In the genomic region with DNA sequence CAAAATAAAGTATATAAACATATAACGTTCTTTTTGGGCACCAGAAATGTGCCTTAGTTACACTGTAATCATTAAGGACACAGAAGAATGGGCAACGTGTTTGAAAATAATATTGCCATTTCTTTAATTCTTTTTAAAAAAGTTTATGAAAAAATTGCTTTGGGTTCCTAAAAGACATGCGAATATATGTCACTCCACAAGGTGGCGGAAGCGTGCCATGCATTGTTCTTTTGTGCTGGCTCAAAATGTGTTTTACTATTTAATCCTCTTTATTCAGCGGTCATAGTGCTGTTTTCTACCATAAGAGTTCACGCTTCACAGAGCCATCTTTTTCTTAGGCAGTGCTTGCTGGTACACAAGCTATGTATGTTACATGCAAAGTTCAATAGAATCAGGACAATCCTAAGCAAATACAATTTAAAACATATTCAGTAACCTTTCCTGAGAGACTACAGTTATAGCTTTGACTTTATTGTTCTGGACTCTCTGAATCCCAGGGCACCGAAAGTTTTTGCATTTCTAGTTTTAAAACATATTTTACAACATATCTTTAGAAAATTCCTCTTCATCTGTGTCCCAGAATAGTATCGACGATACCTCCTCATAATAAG, we compare ENCODE assay signal across 8 cellular contexts.
DNase-seq lines count a peak whose midpoint lies in the region; ATAC-seq and TF ChIP-seq lines count a peak whose summit lies in the region.

No MANE protein-coding gene starts in this region.

- H3K9ac ChIP-seq in liver (ENCODE audit: low read depth in 1 of 2, low read length in 2 of 2): peak overlapping the region in 1 of 2 donors; percentile 31

- H3K4me3 ChIP-seq in liver (ENCODE audit: low read depth in 1 of 3, low read length in 3 of 3): no peak overlapping the region

- H3K9me3 Mint-ChIP-seq in WTC11 (no peaks in the 10 kb centered on the region), chondrocyte (ENCODE audit: low read depth) (no peaks in the 10 kb centered on the region)

- H3K27me3 Mint-ChIP-seq in WTC11 (ENCODE audit: low read depth): no peaks in the 10 kb centered on the region
- H3K27me3 Mint-ChIP-seq in chondrocyte (ENCODE audit: low read depth): no peaks in the 10 kb centered on the region

- no peak overlapping the region for H3K27ac Mint-ChIP-seq in WTC11
- no peak overlapping the region for H3K27ac Mint-ChIP-seq in chondrocyte (ENCODE audit: unreplicated experiment)

- peak; percentile 69 for TF ChIP-seq CTCF in WTC11 (IDR thresholded peaks at IDR 0.05)
- peak; percentile 97 for TF ChIP-seq CTCF in chondrocyte (IDR thresholded peaks at IDR 0.05)
- TF ChIP-seq CTCF in liver (IDR thresholded peaks at IDR 0.05; ENCODE audit: low read depth, low read length, missing input control): peak; percentile 76

- no peak overlapping the region for H3K4me3 Mint-ChIP-seq in WTC11
- no peak overlapping the region for H3K4me3 Mint-ChIP-seq in chondrocyte (ENCODE audit: unreplicated experiment)

- DNase-seq in NOMO-1 (lab: John Stamatoyannopoulos, UW; ENCODE audit: unreplicated experiment in 2 of 2) (peak; percentile 1 to 3), NOMO-1 treated with dmso at 0.1 percent for 144 hours (lab: John Stamatoyannopoulos, UW; ENCODE audit: unreplicated experiment) (no peak), NCI-H2107 (lab: John Stamatoyannopoulos, UW) (peak; percentile 47), WTC11 (ENCODE audit: low spot score) (peak; percentile 56), chondrocyte (ENCODE audit: low spot score) (no peak)
- DNase-seq in stimulated activated CD8-positive, alpha-beta memory T cell treated with anti-CD3 and anti-CD28 coated beads, Interleukin-12 subunit alpha, Interleukin-12 subunit beta, amount 100 ng/mL, for 1 hour (ENCODE audit: low read depth): peak; percentile 45

- H3K27me3 ChIP-seq in liver (ENCODE audit: control insufficient read depth in 4 of 4, insufficient read depth in 4 of 4, low read length in 3 of 4): no peaks in the 10 kb centered on the region

- peaks cover 0 to 3% (median 1%) of the 10 kb centered on the region in 4 donors for H3K4me1 ChIP-seq in liver (ENCODE audit: control insufficient read depth in 4 of 4, insufficient read depth in 4 of 4, low read length in 3 of 4)

- H3K36me3 ChIP-seq in liver (ENCODE audit: control insufficient read depth in 4 of 4, insufficient read depth in 3 of 4, low read depth in 1 of 4, low read length in 3 of 4): no peaks in the 10 kb centered on the region

- ATAC-seq in HG02798 (IDR thresholded peaks at IDR 0.05; ENCODE audit: poor library complexity, unreplicated experiment) (peak; percentile 74), WTC11 (peak; percentile 38; the same call in 1 of the 2 replicates)

- peak; percentile 91 to 93 for TF ChIP-seq RAD21 in liver (IDR thresholded peaks at IDR 0.05)

- H3K36me3 Mint-ChIP-seq in WTC11 (no peaks in the 10 kb centered on the region), chondrocyte (ENCODE audit: low read depth) (no peaks in the 10 kb centered on the region)

- H3K4me1 Mint-ChIP-seq in WTC11: peaks cover 5% of the 10 kb centered on the region
- H3K4me1 Mint-ChIP-seq in chondrocyte (ENCODE audit: low read depth): peaks cover 9% of the 10 kb centered on the region

- WGBS in liver: 24% methylated on average over 10 of the region's 10 CpGs

- no peak overlapping the region for H3K27ac ChIP-seq in liver (ENCODE audit: low read depth in 1 of 2, low read length in 2 of 2)

- POLR2A ChIA-PET in WTC11 (lab: Charles Lee): no interaction called here

- CTCF ChIA-PET in WTC11 (lab: Charles Lee): interaction anchor here (1.0 to 1.1 kb wide), 3 partner anchors 10 to 205 kb away, joined by 4 to 5 read pairs (median 4); no protein-coding TSS in a partner anchor

- no peaks in the 10 kb centered on the region for H3K9me3 ChIP-seq in liver (ENCODE audit: control insufficient read depth in 4 of 4, low read length in 3 of 4)

TF ChIP-seq in WTC11, 78 proteins besides CTCF, POLR2A, EP300 and RAD21 (continues in another document):
- TF ChIP-seq SMAD3 (CRISPR knock-in tag; IDR thresholded peaks at IDR 0.05; ENCODE audit: borderline replicate concordance) (no peak), ETV6 (CRISPR knock-in tag; IDR thresholded peaks at IDR 0.05) (no peak), RELA (CRISPR knock-in tag; IDR thresholded peaks at IDR 0.05; ENCODE audit: borderline replicate concordance) (no peak), TP53 (CRISPR knock-in tag; IDR thresholded peaks at IDR 0.05) (no peak), GRHL2 (CRISPR knock-in tag; IDR thresholded peaks at IDR 0.05; ENCODE audit: insufficient replicate concordance, severe bottlenecking) (no peak), FOXK1 (CRISPR knock-in tag; IDR thresholded peaks at IDR 0.05) (no peak), HMGA2 (CRISPR knock-in tag; IDR thresholded peaks at IDR 0.05) (no peak), IRF2 (CRISPR knock-in tag; IDR thresholded peaks at IDR 0.05; ENCODE audit: borderline replicate concordance, low read depth) (no peak), TCF7 (CRISPR knock-in tag; IDR thresholded peaks at IDR 0.05; ENCODE audit: low read depth) (no peak), SP1 (CRISPR knock-in tag; conservative IDR thresholded peaks at IDR 0.05) (no peak), ZNF396 (CRISPR knock-in tag; IDR thresholded peaks at IDR 0.05; ENCODE audit: borderline replicate concordance) (no peak), CBFB (CRISPR knock-in tag; IDR thresholded peaks at IDR 0.05; ENCODE audit: low read depth) (no peak), ZNF423 (CRISPR knock-in tag; IDR thresholded peaks at IDR 0.05) (no peak)
- TF ChIP-seq, protein P1, sequence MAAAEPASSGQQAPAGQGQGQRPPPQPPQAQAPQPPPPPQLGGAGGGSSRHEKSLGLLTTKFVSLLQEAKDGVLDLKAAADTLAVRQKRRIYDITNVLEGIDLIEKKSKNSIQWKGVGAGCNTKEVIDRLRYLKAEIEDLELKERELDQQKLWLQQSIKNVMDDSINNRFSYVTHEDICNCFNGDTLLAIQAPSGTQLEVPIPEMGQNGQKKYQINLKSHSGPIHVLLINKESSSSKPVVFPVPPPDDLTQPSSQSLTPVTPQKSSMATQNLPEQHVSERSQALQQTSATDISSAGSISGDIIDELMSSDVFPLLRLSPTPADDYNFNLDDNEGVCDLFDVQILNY (CRISPR knock-in tag; IDR thresholded peaks at IDR 0.05): no peak
- TF ChIP-seq, protein P2, sequence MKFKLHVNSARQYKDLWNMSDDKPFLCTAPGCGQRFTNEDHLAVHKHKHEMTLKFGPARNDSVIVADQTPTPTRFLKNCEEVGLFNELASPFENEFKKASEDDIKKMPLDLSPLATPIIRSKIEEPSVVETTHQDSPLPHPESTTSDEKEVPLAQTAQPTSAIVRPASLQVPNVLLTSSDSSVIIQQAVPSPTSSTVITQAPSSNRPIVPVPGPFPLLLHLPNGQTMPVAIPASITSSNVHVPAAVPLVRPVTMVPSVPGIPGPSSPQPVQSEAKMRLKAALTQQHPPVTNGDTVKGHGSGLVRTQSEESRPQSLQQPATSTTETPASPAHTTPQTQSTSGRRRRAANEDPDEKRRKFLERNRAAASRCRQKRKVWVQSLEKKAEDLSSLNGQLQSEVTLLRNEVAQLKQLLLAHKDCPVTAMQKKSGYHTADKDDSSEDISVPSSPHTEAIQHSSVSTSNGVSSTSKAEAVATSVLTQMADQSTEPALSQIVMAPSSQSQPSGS (CRISPR knock-in tag; IDR thresholded peaks at IDR 0.05; ENCODE audit: borderline replicate concordance, low read depth): no peak

TF ChIP-seq in liver, 16 proteins besides CTCF, POLR2A, EP300 and RAD21:
- TF ChIP-seq, protein P3, sequence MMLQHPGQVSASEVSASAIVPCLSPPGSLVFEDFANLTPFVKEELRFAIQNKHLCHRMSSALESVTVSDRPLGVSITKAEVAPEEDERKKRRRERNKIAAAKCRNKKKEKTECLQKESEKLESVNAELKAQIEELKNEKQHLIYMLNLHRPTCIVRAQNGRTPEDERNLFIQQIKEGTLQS (IDR thresholded peaks at IDR 0.05): no peak
- TF ChIP-seq EGR1 (IDR thresholded peaks at IDR 0.05; ENCODE audit: low read depth in 2 of 2) (no peak), GABPA (IDR thresholded peaks at IDR 0.05 in 1 of 2, conservative IDR thresholded peaks at IDR 0.05 in 1 of 2) (no peak), SP1 (IDR thresholded peaks at IDR 0.05) (no peak), RXRA (IDR thresholded peaks at IDR 0.05) (no peak), NR2F2 (IDR thresholded peaks at IDR 0.05) (no peak), TAF1 (conservative IDR thresholded peaks at IDR 0.05) (no peak), HNF4G (IDR thresholded peaks at IDR 0.05) (no peak), JUND (IDR thresholded peaks at IDR 0.05) (no peak)
- TF ChIP-seq, protein P4, sequence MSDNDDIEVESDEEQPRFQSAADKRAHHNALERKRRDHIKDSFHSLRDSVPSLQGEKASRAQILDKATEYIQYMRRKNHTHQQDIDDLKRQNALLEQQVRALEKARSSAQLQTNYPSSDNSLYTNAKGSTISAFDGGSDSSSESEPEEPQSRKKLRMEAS (IDR thresholded peaks at IDR 0.05): no peak
- TF ChIP-seq, protein P5, sequence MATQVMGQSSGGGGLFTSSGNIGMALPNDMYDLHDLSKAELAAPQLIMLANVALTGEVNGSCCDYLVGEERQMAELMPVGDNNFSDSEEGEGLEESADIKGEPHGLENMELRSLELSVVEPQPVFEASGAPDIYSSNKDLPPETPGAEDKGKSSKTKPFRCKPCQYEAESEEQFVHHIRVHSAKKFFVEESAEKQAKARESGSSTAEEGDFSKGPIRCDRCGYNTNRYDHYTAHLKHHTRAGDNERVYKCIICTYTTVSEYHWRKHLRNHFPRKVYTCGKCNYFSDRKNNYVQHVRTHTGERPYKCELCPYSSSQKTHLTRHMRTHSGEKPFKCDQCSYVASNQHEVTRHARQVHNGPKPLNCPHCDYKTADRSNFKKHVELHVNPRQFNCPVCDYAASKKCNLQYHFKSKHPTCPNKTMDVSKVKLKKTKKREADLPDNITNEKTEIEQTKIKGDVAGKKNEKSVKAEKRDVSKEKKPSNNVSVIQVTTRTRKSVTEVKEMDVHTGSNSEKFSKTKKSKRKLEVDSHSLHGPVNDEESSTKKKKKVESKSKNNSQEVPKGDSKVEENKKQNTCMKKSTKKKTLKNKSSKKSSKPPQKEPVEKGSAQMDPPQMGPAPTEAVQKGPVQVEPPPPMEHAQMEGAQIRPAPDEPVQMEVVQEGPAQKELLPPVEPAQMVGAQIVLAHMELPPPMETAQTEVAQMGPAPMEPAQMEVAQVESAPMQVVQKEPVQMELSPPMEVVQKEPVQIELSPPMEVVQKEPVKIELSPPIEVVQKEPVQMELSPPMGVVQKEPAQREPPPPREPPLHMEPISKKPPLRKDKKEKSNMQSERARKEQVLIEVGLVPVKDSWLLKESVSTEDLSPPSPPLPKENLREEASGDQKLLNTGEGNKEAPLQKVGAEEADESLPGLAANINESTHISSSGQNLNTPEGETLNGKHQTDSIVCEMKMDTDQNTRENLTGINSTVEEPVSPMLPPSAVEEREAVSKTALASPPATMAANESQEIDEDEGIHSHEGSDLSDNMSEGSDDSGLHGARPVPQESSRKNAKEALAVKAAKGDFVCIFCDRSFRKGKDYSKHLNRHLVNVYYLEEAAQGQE (IDR thresholded peaks at IDR 0.05): no peak

Comparison
In these comparisons a context has a peak if more than half of its experiments do, and no peak if none do; other contexts are left out.
1. DNase-seq: peak in NOMO-1 (2 of 2), NCI-H2107 (single experiment), WTC11 (single experiment) and stimulated activated CD8-positive, alpha-beta memory T cell treated with anti-CD3 and anti-CD28 coated beads, Interleukin-12 subunit alpha, Interleukin-12 subunit beta, amount 100 ng/mL, for 1 hour (single experiment); none in NOMO-1 treated with dmso at 0.1 percent for 144 hours (single experiment) and chondrocyte (single experiment).
2. Peak in every context shown above with its lines, with median percentiles within 50 percentile points of each other: CTCF ChIP-seq.